Comparison of ENCODE assay signal across 31 cellular contexts in the genomic region with DNA sequence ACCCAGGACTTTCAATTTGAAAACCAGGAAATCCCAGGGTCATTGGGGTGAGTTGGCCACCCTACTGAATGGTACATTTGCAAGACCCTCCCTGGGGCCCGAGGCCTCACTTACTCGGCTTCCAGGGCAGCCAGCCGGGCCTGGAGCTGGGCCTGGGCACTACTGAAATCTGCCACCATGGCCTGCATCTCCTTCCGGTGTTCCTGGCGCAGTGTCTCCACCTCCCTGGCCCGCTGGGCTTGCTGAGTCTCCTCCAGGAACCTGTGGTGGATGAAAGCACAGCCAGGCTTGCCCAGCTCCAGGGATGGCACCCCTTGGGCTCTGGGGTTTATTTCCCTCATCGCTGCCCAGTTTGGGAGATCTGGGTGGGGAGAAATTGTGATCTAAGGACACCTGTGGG.
"Had no signal": no experiment of that assay in that cellular context is flagged by ENCODE, and none has a peak within 500 bp of the region (broad histone marks: within the 10 kb centered on the region; RNA-seq: fewer than 3 reads in every experiment).

No MANE protein-coding gene starts in this region.

- H3K27me3 ChIP-seq: ovary, right atrium auricular region, suprapubic skin, tibial artery, vagina had no signal

- H3K27ac ChIP-seq: left ventricle myocardium inferior, neutrophil, ovary, right atrium auricular region, skin epidermis, suprapubic skin, thoracic aorta, tibial artery, vagina had no signal

- H3K9me3 Mint-ChIP-seq: immature natural killer cell; naive thymus-derived CD8-positive, alpha-beta T cell; stimulated activated effector memory CD8-positive, alpha-beta T cell treated with anti-CD3 and anti-CD28 coated beads, Interleukin-12 subunit alpha, Interleukin-12 subunit beta, amount 100 ng/mL, for 72 hours; stimulated activated naive CD8-positive, alpha-beta T cell treated with anti-CD3 and anti-CD28 coated beads, Interleukin-15, Interleukin-2, amounts not matched to agents 100 ng/mL and 50 ng/mL, for 24 hours had no signal

- FAIRE-seq: islet of Langerhans, kidney had no signal

- DNase-seq: hypothalamus; immature natural killer cell; left colon; left ventricle myocardium inferior; mesendoderm; midbrain; mucosa of descending colon; naive thymus-derived CD8-positive, alpha-beta T cell; occipital lobe; ovary; stimulated activated CD4-positive, alpha-beta T cell treated with anti-CD3 and anti-CD28 coated beads, Interleukin-12 subunit alpha, Interleukin-12 subunit beta, amount 100 ng/mL, for 4 hours; stimulated activated CD4-positive, alpha-beta T cell treated with anti-CD3 and anti-CD28 coated beads, Interleukin-15, amount 100 ng/mL, for 24 hours; stimulated activated CD4-positive, alpha-beta T cell treated with anti-CD3 and anti-CD28 coated beads, Interleukin-2, amount 100 ng/mL, for 24 hours; stimulated activated CD4-positive, alpha-beta T cell treated with anti-CD3 and anti-CD28 coated beads, Interleukin-4, amount 100 ng/mL, for 1 hour; stimulated activated naive CD4-positive, alpha-beta T cell; tibial artery had no signal

- H3K4me1 ChIP-seq: right atrium auricular region, suprapubic skin, tibial artery, vagina had no signal

- H3K9me3 ChIP-seq: left ventricle myocardium inferior, mucosa of descending colon, neutrophil, ovary, right atrium auricular region, suprapubic skin, thoracic aorta, tibial artery, vagina had no signal

- H3K27ac Mint-ChIP-seq: immature natural killer cell; nephron; progenitor cell of endocrine pancreas; stimulated activated effector memory CD8-positive, alpha-beta T cell treated with anti-CD3 and anti-CD28 coated beads, Interleukin-12 subunit alpha, Interleukin-12 subunit beta, amount 100 ng/mL, for 72 hours; stimulated activated naive CD8-positive, alpha-beta T cell treated with anti-CD3 and anti-CD28 coated beads, Interleukin-15, Interleukin-2, amounts not matched to agents 100 ng/mL and 50 ng/mL, for 24 hours; type B pancreatic cell had no signal

- H3K4me3 ChIP-seq: left ventricle myocardium inferior, lung, mucosa of descending colon, ovary, right atrium auricular region, skin epidermis, suprapubic skin, thoracic aorta, tibial artery, vagina had no signal

- ATAC-seq: left colon; mucosa of descending colon; naive thymus-derived CD8-positive, alpha-beta T cell; sciatic nerve; stimulated activated effector memory CD8-positive, alpha-beta T cell treated with anti-CD3 and anti-CD28 coated beads, Interleukin-12 subunit alpha, Interleukin-12 subunit beta, amount 100 ng/mL, for 72 hours had no signal

- H3K36me3 ChIP-seq: ovary had no signal
